ENCODE assay signal across 25 cellular contexts in the genomic region with DNA sequence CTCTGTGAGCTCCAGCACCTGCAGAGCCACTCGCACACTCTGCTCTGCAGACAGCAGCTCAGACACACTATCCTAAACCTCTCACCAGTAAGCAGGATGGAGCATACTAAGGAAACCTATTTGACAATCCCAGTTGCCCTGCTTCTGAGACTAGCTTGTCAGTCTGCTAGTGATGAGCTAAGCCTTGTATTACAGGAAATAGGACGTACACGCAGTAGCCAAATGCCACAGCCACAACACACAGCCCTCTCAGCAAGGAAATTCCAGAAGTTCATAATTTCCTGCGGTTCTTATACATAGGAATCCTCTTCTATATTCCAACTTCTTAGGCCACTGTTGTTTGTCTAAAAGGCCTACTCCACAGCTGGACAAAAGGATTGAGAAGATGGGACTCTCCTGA.
DNase-seq lines count a peak whose midpoint lies in the region; ATAC-seq and TF ChIP-seq lines count a peak whose summit lies in the region.
"Had no signal": no experiment of that assay in that cellular context is flagged by ENCODE, and none has a peak within 500 bp of the region (broad histone marks: within the 10 kb centered on the region; RNA-seq: fewer than 3 reads in every experiment).

No MANE protein-coding gene starts in this region.

- CTCF ChIA-PET in mammary epithelial cell (lab: Charles Lee; ENCODE audit: low non-redundant PET) = no interaction called here

- TF ChIP-seq CTCF in mammary epithelial cell (conservative IDR thresholded peaks at IDR 0.05 in 1 of 2, IDR thresholded peaks at IDR 0.05 in 1 of 2; ENCODE audit: extremely low read depth in 1 of 2, insufficient read depth in 1 of 2, low read depth in 1 of 2, low read length in 2 of 2) = no peak
- no peak for TF ChIP-seq CTCF in fibroblast of pulmonary artery (IDR thresholded peaks at IDR 0.05; ENCODE audit: low read length, missing control alignments)
- TF ChIP-seq CTCF in thoracic aorta (IDR thresholded peaks at IDR 0.05) = no peak
- TF ChIP-seq CTCF in suprapubic skin (IDR thresholded peaks at IDR 0.05) = no peak
- no peak for TF ChIP-seq CTCF in vagina (IDR thresholded peaks at IDR 0.05)

- 34% methylated on average over 4 of the region's 4 CpGs for WGBS in mammary epithelial cell (ENCODE audit: low coverage, missing lambda C conversion rate)
- WGBS in suprapubic skin = 77% methylated on average over 4 of the region's 4 CpGs

- H3K4me1 ChIP-seq in mammary epithelial cell (ENCODE audit: insufficient read depth, low read length) (peaks cover 46% of the 10 kb centered on the region), thoracic aorta (ENCODE audit: control insufficient read depth in 1 of 2, low read depth in 2 of 2) (peaks cover 10 to 47% of the 10 kb centered on the region in 2 donors), suprapubic skin (peaks cover 12% of the 10 kb centered on the region), vagina (no peaks in the 10 kb centered on the region)
- H3K4me1 ChIP-seq: psoas muscle, upper lobe of left lung had no signal

- TF ChIP-seq EP300 in suprapubic skin (IDR thresholded peaks at IDR 0.05) = no peak

- H3K9me3 ChIP-seq in mammary epithelial cell (replicated peaks; ENCODE audit: insufficient read depth, low read length) = no peaks in the 10 kb centered on the region
- no peaks in the 10 kb centered on the region for H3K9me3 ChIP-seq in thoracic aorta
- H3K9me3 ChIP-seq in suprapubic skin = no peaks in the 10 kb centered on the region
- no peaks in the 10 kb centered on the region for H3K9me3 ChIP-seq in vagina
- H3K9me3 ChIP-seq: BLaER1, esophagus squamous epithelium, psoas muscle, upper lobe of left lung had no signal

- intact Hi-C loops in mammary epithelial cell (cut with micrococcal nuclease) = no loop called here
- intact Hi-C loops in vagina (cut with DNase I) = no loop called here

- peaks cover 7% of the 10 kb centered on the region for H3K36me3 ChIP-seq in mammary epithelial cell (ENCODE audit: insufficient read depth, low read length)
- H3K36me3 ChIP-seq in thoracic aorta = peaks cover 4% of the 10 kb centered on the region
- H3K36me3 ChIP-seq in suprapubic skin = no peaks in the 10 kb centered on the region
- no peaks in the 10 kb centered on the region for H3K36me3 ChIP-seq in vagina
- H3K36me3 ChIP-seq: esophagus squamous epithelium, upper lobe of left lung had no signal

- no peak overlapping the region for H3K4me2 ChIP-seq in mammary epithelial cell (ENCODE audit: insufficient read depth, low read depth, low read length)
- H3K4me2 ChIP-seq: BLaER1 had no signal

- peaks cover 79% of the 10 kb centered on the region for H3K79me2 ChIP-seq in mammary epithelial cell (ENCODE audit: insufficient read depth, low read length)

- no peak overlapping the region for H2AFZ ChIP-seq in mammary epithelial cell (ENCODE audit: low read depth, low read length)

- DNase-seq in NCI-H226 = peak; percentile 17
- DNase-seq in mammary epithelial cell = peak; percentile 71
- peak; percentile 84 for DNase-seq in fibroblast of pulmonary artery (ENCODE audit: low read depth)
- DNase-seq in thoracic aorta (ENCODE audit: low spot score) = no peak
- DNase-seq in suprapubic skin (ENCODE audit: low spot score in 2 of 2) = no peak
- no peak for DNase-seq in DMS79 (lab: John Stamatoyannopoulos, UW)
- DNase-seq in vagina (ENCODE audit: extremely low spot score in 2 of 2) = no peak
- DNase-seq: activated B cell treated with CpG ODN at 0.5 μM for 24 hours; activated CD8-positive, alpha-beta T cell treated with anti-CD3 and anti-CD28 coated beads for 36 hours; activated naive CD4-positive, alpha-beta T cell treated with Interleukin-2 at 50 U/mL for 16 hours; activated T-cell treated with anti-CD3 and anti-CD28 coated beads, Interleukin-2, amount 50 U/mL, for 24 hours; Calu3; esophagus squamous epithelium; hippocampal formation; kidney; mesendoderm; natural killer cell; NCI-H1436; psoas muscle; SIG-M5; small intestine; stimulated activated CD4-positive, alpha-beta T cell treated with anti-CD3 and anti-CD28 coated beads, Interleukin-2, amount 100 ng/mL, for 48 hours; upper lobe of left lung had no signal

- ATAC-seq in thoracic aorta (ENCODE audit: insufficient number of reproducible peaks, low FRiP score, low read depth) = no peak
- ATAC-seq: activated CD8-positive, alpha-beta T cell treated with anti-CD3 and anti-CD28 coated beads for 36 hours; HCT116; natural killer cell; psoas muscle had no signal

- TF ChIP-seq POLR2A in suprapubic skin (IDR thresholded peaks at IDR 0.05) (no peak), vagina (IDR thresholded peaks at IDR 0.05) (no peak)

- H4K20me1 ChIP-seq in mammary epithelial cell (ENCODE audit: insufficient read depth, low read length) = no peaks in the 10 kb centered on the region
- H4K20me1 ChIP-seq: BLaER1 had no signal

- H3K9ac ChIP-seq in mammary epithelial cell (ENCODE audit: insufficient read depth, low read length) = no peak overlapping the region
- H3K9ac ChIP-seq: BLaER1 had no signal

- H3K4me3 ChIP-seq in mammary epithelial cell (replicated peaks in 1 of 3; ENCODE audit: insufficient read depth in 1 of 3, low read depth in 2 of 3, low read length in 3 of 3) (no peak overlapping the region), fibroblast of pulmonary artery (replicated peaks; ENCODE audit: low read depth, low read length) (no peak overlapping the region), thoracic aorta (no peak overlapping the region), suprapubic skin (no peak overlapping the region), vagina (no peak overlapping the region)
- H3K4me3 ChIP-seq: BLaER1, esophagus squamous epithelium, psoas muscle, upper lobe of left lung had no signal

- no peak overlapping the region for H3K27ac ChIP-seq in mammary epithelial cell (ENCODE audit: insufficient read depth, low read depth, low read length)
- peak overlapping the region; percentile 21 to 62 for H3K27ac ChIP-seq in thoracic aorta
- H3K27ac ChIP-seq in suprapubic skin = no peak overlapping the region
- H3K27ac ChIP-seq in vagina = no peak overlapping the region
- H3K27ac ChIP-seq: BLaER1, esophagus squamous epithelium, psoas muscle, upper lobe of left lung had no signal

- no TSS peak for BruUV-seq in mammary epithelial cell (replicated peaks; lab: Mats Ljungman, UMichigan)

- in situ Hi-C loops in mammary epithelial cell (cut with MboI; ENCODE audit: low sequenced_read_pairs in 2 of 2) = no loop called here

- dilution Hi-C loops in mammary epithelial cell (cut with HindIII; ENCODE audit: low sequenced_read_pairs) = no loop called here

- H3K27me3 ChIP-seq in mammary epithelial cell (ENCODE audit: insufficient read depth, low read length) (no peaks in the 10 kb centered on the region), thoracic aorta (replicated peaks; ENCODE audit: insufficient read depth) (no peaks in the 10 kb centered on the region), suprapubic skin (no peaks in the 10 kb centered on the region), vagina (no peaks in the 10 kb centered on the region)
- H3K27me3 ChIP-seq: BLaER1, upper lobe of left lung had no signal

Comparison
In these comparisons a context has a peak if more than half of its experiments do, and no peak if none do; other contexts are left out.
1. DNase-seq: peak in NCI-H226 (single experiment), mammary epithelial cell (single experiment) and fibroblast of pulmonary artery (single experiment); none in thoracic aorta (single experiment), suprapubic skin (0 of 2), DMS79 (single experiment) and vagina (0 of 2).
2. H3K27ac ChIP-seq: peak in thoracic aorta (2 of 2); none in mammary epithelial cell (single experiment), suprapubic skin (single experiment) and vagina (single experiment).